Comparison of ENCODE assay signal across 1 cellular context in the genomic region with DNA sequence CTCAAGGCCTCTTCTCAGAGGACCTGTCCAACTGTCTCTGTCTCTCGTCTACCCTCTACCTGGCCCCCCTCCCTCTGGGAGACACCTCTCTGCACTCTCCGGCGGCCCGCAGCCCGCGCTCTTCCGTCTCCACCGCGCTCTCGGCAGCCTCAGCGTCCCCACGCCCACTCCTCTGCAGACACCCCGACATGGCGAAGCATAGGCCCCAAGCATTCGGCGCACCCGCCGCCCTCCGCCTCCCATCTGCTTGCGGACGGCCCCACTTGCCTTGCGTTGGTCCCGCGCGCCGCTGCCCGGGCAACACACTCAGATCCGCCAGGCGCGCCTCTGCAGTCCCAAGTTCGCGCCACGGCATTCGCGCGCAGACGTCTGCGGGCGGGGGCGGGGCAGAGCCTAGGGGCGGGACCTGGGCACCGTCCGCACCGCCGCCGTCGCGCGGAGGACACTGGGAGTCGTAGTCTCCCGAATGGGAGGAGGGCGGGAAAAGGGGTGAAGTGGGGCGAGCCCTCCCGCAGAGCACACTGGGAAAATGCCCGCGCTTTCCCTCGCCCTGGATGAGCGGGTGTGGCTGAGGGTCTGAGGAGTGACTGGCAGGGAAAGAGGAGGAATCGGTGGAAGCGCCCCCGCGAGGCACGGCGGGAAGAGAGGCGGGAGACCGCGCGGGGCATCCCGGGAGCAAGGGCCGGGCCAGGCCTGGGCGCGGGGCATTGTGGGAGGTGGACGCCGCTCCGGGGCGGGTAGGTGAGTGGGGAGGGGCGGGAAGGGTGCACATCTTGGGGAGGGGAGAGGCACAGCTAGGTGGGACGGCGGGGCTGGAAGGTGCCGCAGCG.
A peak's percentile ranks its signal among the peaks of the same experiment; 100 is the strongest.
TF ChIP-seq lines count a peak whose summit lies in the region.

Gene LIG1, minus strand, starts transcription at position 371 of the 830 bp plus-strand sequence. CDS start 4,778 bp downstream, outside the sequence.
Gene ZSWIM9, plus strand, starts transcription at position 707 of the 830 bp plus-strand sequence. CDS start 1,123 bp downstream, outside the sequence.

TF ChIP-seq in GM12878, 131 proteins besides CTCF, POLR2A, EP300 and RAD21 (continued from another document):
- TF ChIP-seq SIX5 (IDR thresholded peaks at IDR 0.05; ENCODE audit: low read depth, low read length, severe bottlenecking): peak; percentile 72
